Comparison of ENCODE assay signal across 22 cellular contexts in genomic region chr12:80188566-80188965, GRCh38.
DNase-seq lines count a peak whose midpoint lies in the region; ATAC-seq and TF ChIP-seq lines count a peak whose summit lies in the region.
"Had no signal": no experiment of that assay in that cellular context is flagged by ENCODE, and none has a peak within 500 bp of the region (broad histone marks: within the 10 kb centered on the region; RNA-seq: fewer than 3 reads in every experiment).

No MANE protein-coding gene starts in this region.

- H4K20me1 ChIP-seq in KMS-11 (ENCODE audit: insufficient read depth) (no peaks in the 10 kb centered on the region), osteoblast (ENCODE audit: insufficient read depth, low read length) (no peaks in the 10 kb centered on the region)

- H3K9me3 ChIP-seq in endodermal cell (ENCODE audit: control insufficient read depth, low read length): no peaks in the 10 kb centered on the region
- no peaks in the 10 kb centered on the region for H3K9me3 ChIP-seq in osteoblast (ENCODE audit: low read depth, low read length)
- H3K9me3 ChIP-seq: adrenal gland, Caco-2 had no signal

- 86 to 95% methylated on average over 1 to 2 of the region's 2 CpGs for WGBS in endodermal cell (ENCODE audit: insufficient coverage in 1 of 2, insufficient read length in 1 of 2), 2 experiments

- DNase-seq in DMS 273 (lab: John Stamatoyannopoulos, UW; ENCODE audit: unreplicated experiment) (peak; percentile 31), DMS 273 treated with DMSO at 0.1 percent for 48 hours (lab: John Stamatoyannopoulos, UW) (no peak), endodermal cell (no peak), osteoblast (ENCODE audit: insufficient read length, low spot score, missing footprints) (no peak), anterior cingulate cortex (lab: John Stamatoyannopoulos, UW) (no peak)
- DNase-seq in T-helper 2 cell treated with Interferon-gamma antibody and Interleukin-4, amounts not matched to agents 5 μg/mL and 100 μg/mL, for 36 hours (ENCODE audit: low spot score): no peak
- DNase-seq: activated CD4-positive, alpha-beta T cell treated with anti-CD3 and anti-CD28 coated beads, Interleukin-2, amount 50 U/mL, for 48 hours; activated gamma-delta T cell; Caco-2; H9; Karpas-422; left colon; midbrain; stimulated activated CD4-positive, alpha-beta T cell treated with anti-CD3 and anti-CD28 coated beads, Interleukin-4, amount 100 ng/mL, for 24 hours; stimulated activated naive CD8-positive, alpha-beta T cell treated with anti-CD3 and anti-CD28 coated beads, Interleukin-15, amount 100 ng/mL, for 72 hours; trophoblast cell had no signal

- H3K9ac ChIP-seq in KMS-11 (no peak overlapping the region), endodermal cell (ENCODE audit: extremely low read depth, low read length, poor library complexity, severe bottlenecking) (no peak overlapping the region)

- no peak for ATAC-seq in HG03280 (IDR thresholded peaks at IDR 0.05; ENCODE audit: unreplicated experiment)
- ATAC-seq: left colon had no signal

- H3K4me3 ChIP-seq in KMS-11 (IDR thresholded peaks at IDR 0.05; ENCODE audit: insufficient read depth, low read depth, low read length) (no peak overlapping the region), endodermal cell (ENCODE audit: low read length) (no peak overlapping the region), osteoblast (ENCODE audit: insufficient read depth, low read length) (no peak overlapping the region)
- H3K4me3 ChIP-seq: adrenal gland, SK-N-MC had no signal

- H3K4me3 Mint-ChIP-seq in endodermal cell: no peak overlapping the region
- no peak overlapping the region for H3K4me3 Mint-ChIP-seq in T-helper 2 cell treated with Interferon-gamma antibody and Interleukin-4, amounts not matched to agents 5 μg/mL and 100 μg/mL, for 36 hours
- H3K4me3 Mint-ChIP-seq: B cell, H9 had no signal

- no peaks in the 10 kb centered on the region for H3K9me3 Mint-ChIP-seq in endodermal cell
- H3K9me3 Mint-ChIP-seq in T-helper 2 cell treated with Interferon-gamma antibody and Interleukin-4, amounts not matched to agents 5 μg/mL and 100 μg/mL, for 36 hours: no peaks in the 10 kb centered on the region
- H3K9me3 Mint-ChIP-seq: H9; stimulated activated naive CD8-positive, alpha-beta T cell treated with anti-CD3 and anti-CD28 coated beads, Interleukin-15, amount 100 ng/mL, for 72 hours had no signal

- no peaks in the 10 kb centered on the region for H3K27me3 ChIP-seq in KMS-11 (ENCODE audit: insufficient read depth, low read depth)
- no peaks in the 10 kb centered on the region for H3K27me3 ChIP-seq in endodermal cell (ENCODE audit: control insufficient read depth, insufficient read depth, low read length, poor library complexity, severe bottlenecking)
- H3K27me3 ChIP-seq in osteoblast (ENCODE audit: insufficient read depth, low read length): no peaks in the 10 kb centered on the region
- H3K27me3 ChIP-seq: adrenal gland had no signal

- TF ChIP-seq CTCF in KMS-11 (conservative IDR thresholded peaks at IDR 0.05; ENCODE audit: low read depth, low read length) (no peak), endodermal cell (conservative IDR thresholded peaks at IDR 0.05) (no peak), osteoblast (IDR thresholded peaks at IDR 0.05; ENCODE audit: extremely low read depth, low read depth, low read length) (no peak)

- H3K4me1 ChIP-seq in KMS-11 (ENCODE audit: low read depth, poor library complexity, severe bottlenecking) (peaks cover 96% of the 10 kb centered on the region), endodermal cell (ENCODE audit: control insufficient read depth, insufficient read depth, low read length) (no peaks in the 10 kb centered on the region), osteoblast (ENCODE audit: insufficient read depth, low read length) (peaks cover 37% of the 10 kb centered on the region)
- H3K4me1 ChIP-seq: Caco-2 had no signal

- peak overlapping the region; percentile 66 for H3K4me2 ChIP-seq in KMS-11
- no peak overlapping the region for H3K4me2 ChIP-seq in osteoblast (ENCODE audit: insufficient read depth, low read length)

- no peaks in the 10 kb centered on the region for H3K4me1 Mint-ChIP-seq in endodermal cell
- H3K4me1 Mint-ChIP-seq in T-helper 2 cell treated with Interferon-gamma antibody and Interleukin-4, amounts not matched to agents 5 μg/mL and 100 μg/mL, for 36 hours (ENCODE audit: low read depth): peaks cover 8% of the 10 kb centered on the region
- H3K4me1 Mint-ChIP-seq: B cell; stimulated activated naive CD8-positive, alpha-beta T cell treated with anti-CD3 and anti-CD28 coated beads, Interleukin-15, amount 100 ng/mL, for 72 hours had no signal

- peak overlapping the region; percentile 81 for H3K27ac ChIP-seq in KMS-11
- H3K27ac ChIP-seq in endodermal cell (ENCODE audit: low read depth, low read length): no peak overlapping the region
- H3K27ac ChIP-seq in osteoblast (ENCODE audit: low read depth, low read length): peak overlapping the region; percentile 38
- H3K27ac ChIP-seq: 22Rv1 had no signal

- no peaks in the 10 kb centered on the region for H3K27me3 Mint-ChIP-seq in endodermal cell (ENCODE audit: insufficient read depth)
- peaks cover 5% of the 10 kb centered on the region for H3K27me3 Mint-ChIP-seq in T-helper 2 cell treated with Interferon-gamma antibody and Interleukin-4, amounts not matched to agents 5 μg/mL and 100 μg/mL, for 36 hours (ENCODE audit: low read depth)

- no peaks in the 10 kb centered on the region for H3K36me3 ChIP-seq in KMS-11 (ENCODE audit: insufficient read depth)
- H3K36me3 ChIP-seq in endodermal cell (ENCODE audit: control insufficient read depth, insufficient read depth, low read length): no peaks in the 10 kb centered on the region
- no peaks in the 10 kb centered on the region for H3K36me3 ChIP-seq in osteoblast (ENCODE audit: insufficient read depth, low read length)
- H3K36me3 ChIP-seq: adrenal gland had no signal

- H3K27ac Mint-ChIP-seq in endodermal cell: peak overlapping the region; percentile 19
- H3K27ac Mint-ChIP-seq in T-helper 2 cell treated with Interferon-gamma antibody and Interleukin-4, amounts not matched to agents 5 μg/mL and 100 μg/mL, for 36 hours: no peak overlapping the region
- H3K27ac Mint-ChIP-seq: B cell had no signal

- no peak overlapping the region for H2AFZ ChIP-seq in KMS-11 (ENCODE audit: low read depth)
- no peak overlapping the region for H2AFZ ChIP-seq in osteoblast (ENCODE audit: low read length)

- H3K36me3 Mint-ChIP-seq in endodermal cell (ENCODE audit: low read depth): no peaks in the 10 kb centered on the region
- no peaks in the 10 kb centered on the region for H3K36me3 Mint-ChIP-seq in T-helper 2 cell treated with Interferon-gamma antibody and Interleukin-4, amounts not matched to agents 5 μg/mL and 100 μg/mL, for 36 hours (ENCODE audit: low read depth)

- H3K79me2 ChIP-seq in KMS-11 (ENCODE audit: insufficient read depth, low read depth): no peaks in the 10 kb centered on the region
- H3K79me2 ChIP-seq in osteoblast (ENCODE audit: insufficient read depth, low read length): no peaks in the 10 kb centered on the region
